Comparison of ENCODE assay signal across 27 cellular contexts in genomic region chr2:116537811-116538210, GRCh38.
A peak's percentile ranks its signal among the peaks of the same experiment; 100 is the strongest.
DNase-seq lines count a peak whose midpoint lies in the region; TF ChIP-seq lines count a peak whose summit lies in the region.
"Had no signal": no experiment of that assay in that cellular context is flagged by ENCODE, and none has a peak within 500 bp of the region (broad histone marks: within the 10 kb centered on the region; RNA-seq: fewer than 3 reads in every experiment).

No MANE protein-coding gene starts in this region.

- H3K4me3 Mint-ChIP-seq in neural crest cell: no peak overlapping the region
- H3K4me3 Mint-ChIP-seq: B cell; CD14-positive monocyte; CD4-positive, alpha-beta memory T cell; CD4-positive, alpha-beta T cell; CD4-positive, CD25-positive, alpha-beta regulatory T cell; CD8-positive, alpha-beta memory T cell; CD8-positive, alpha-beta T cell had no signal

- in situ Hi-C loops in SK-MEL-5 (cut with HindIII; ENCODE audit: low pct_unique_long_range_greater_than_20kb, low sequenced_read_pairs): no loop called here

- peaks cover under 1% of the 10 kb centered on the region for H3K36me3 Mint-ChIP-seq in neural crest cell (ENCODE audit: low read depth)
- H3K36me3 Mint-ChIP-seq: CD14-positive monocyte; CD4-positive, alpha-beta memory T cell; CD4-positive, CD25-positive, alpha-beta regulatory T cell; CD8-positive, alpha-beta memory T cell; CD8-positive, alpha-beta T cell had no signal

- DNase-seq in SK-MEL-5 (ENCODE audit: low read depth, low spot score) (peak; percentile 58), foreskin melanocyte (peak; percentile 87), neural crest cell (ENCODE audit: low read depth, low spot score) (no peak), RKO (ENCODE audit: low spot score) (no peak), NCI-H345 treated with DMSO at 0.1 percent for 48 hours (lab: John Stamatoyannopoulos, UW; ENCODE audit: unreplicated experiment) (no peak), DMS 273 (lab: John Stamatoyannopoulos, UW; ENCODE audit: unreplicated experiment) (no peak)
- DNase-seq: 8988T; ACHN; AML-193; BE2C; C1 segment of cervical spinal cord; Caco-2; Calu3; CD4-positive, alpha-beta memory T cell; CD4-positive, alpha-beta T cell; CD4-positive, CD25-positive, alpha-beta regulatory T cell; CD8-positive, alpha-beta memory T cell; CD8-positive, alpha-beta T cell; DMS 273 treated with DMSO at 0.1 percent for 48 hours; DMS153; DMS53; DMS79; DMS79 treated with DMSO at 0.1 percent for 48 hours; DND-41; EL had no signal

- no peak for TF ChIP-seq CTCF in neural crest cell (conservative IDR thresholded peaks at IDR 0.05)

- no peaks in the 10 kb centered on the region for H3K27me3 Mint-ChIP-seq in neural crest cell (ENCODE audit: low read depth)
- H3K27me3 Mint-ChIP-seq: B cell; CD4-positive, alpha-beta memory T cell; CD4-positive, alpha-beta T cell; CD4-positive, CD25-positive, alpha-beta regulatory T cell; CD8-positive, alpha-beta memory T cell had no signal

- peaks cover 9% of the 10 kb centered on the region for H3K9me3 Mint-ChIP-seq in neural crest cell

- peak overlapping the region; percentile 63 for H3K27ac Mint-ChIP-seq in neural crest cell (ENCODE audit: unreplicated experiment)
- H3K27ac Mint-ChIP-seq: B cell; CD14-positive monocyte; CD4-positive, alpha-beta memory T cell; CD4-positive, alpha-beta T cell; CD4-positive, CD25-positive, alpha-beta regulatory T cell; CD8-positive, alpha-beta memory T cell; CD8-positive, alpha-beta T cell had no signal

- H3K4me1 Mint-ChIP-seq in neural crest cell: no peaks in the 10 kb centered on the region
- H3K4me1 Mint-ChIP-seq: B cell; CD14-positive monocyte; CD4-positive, alpha-beta memory T cell; CD4-positive, CD25-positive, alpha-beta regulatory T cell; CD8-positive, alpha-beta memory T cell had no signal

Comparison
In these comparisons a context has a peak if more than half of its experiments do, and no peak if none do; other contexts are left out.
1. DNase-seq: peak in SK-MEL-5 (single experiment) and foreskin melanocyte (single experiment); none in neural crest cell (single experiment), RKO (single experiment), NCI-H345 treated with DMSO at 0.1 percent for 48 hours (single experiment) and DMS 273 (single experiment).